ENCODE assay signal across 6 cellular contexts in genomic region chr16:29453754-29454153, GRCh38. TPM values are rescaled to one million over a fixed set of nuclear protein-coding genes. Genes with fewer than 3 reads are reported as not detected.
DNase-seq lines count a peak whose midpoint lies in the region; ATAC-seq and TF ChIP-seq lines count a peak whose summit lies in the region.
"Not testable (repeated sequence)": the region's sequence is repeated elsewhere in the genome, so short reads cannot be mapped to it uniquely, and the experiment has no call there.

No MANE protein-coding gene starts in this region.

- H3K9me3 Mint-ChIP-seq in activated CD8-positive, alpha-beta T cell treated with anti-CD3 and anti-CD28 coated beads for 36 hours = not testable (repeated sequence)

- H3K4me3 ChIP-seq in thoracic aorta = not testable (repeated sequence)

- POLR2A ChIA-PET in activated CD8-positive, alpha-beta T cell treated with anti-CD3 and anti-CD28 coated beads for 36 hours (lab: Charles Lee) = not testable (repeated sequence)

- not testable (repeated sequence) for H3K27ac Mint-ChIP-seq in activated CD8-positive, alpha-beta T cell treated with anti-CD3 and anti-CD28 coated beads for 36 hours

- H3K27ac ChIP-seq in thoracic aorta = not testable (repeated sequence)

- not testable (repeated sequence) for H3K9me3 ChIP-seq in thoracic aorta

- TF ChIP-seq CTCF in activated CD8-positive, alpha-beta T cell treated with anti-CD3 and anti-CD28 coated beads for 36 hours (IDR thresholded peaks at IDR 0.05); thoracic aorta (IDR thresholded peaks at IDR 0.05): not testable (repeated sequence)

- DNase-seq in activated CD8-positive, alpha-beta T cell treated with anti-CD3 and anti-CD28 coated beads for 36 hours; left colon; thoracic aorta (ENCODE audit: low spot score): not testable (repeated sequence)

- not testable (repeated sequence) for H3K4me1 Mint-ChIP-seq in activated CD8-positive, alpha-beta T cell treated with anti-CD3 and anti-CD28 coated beads for 36 hours (ENCODE audit: low read depth)

- H3K4me3 Mint-ChIP-seq in activated CD8-positive, alpha-beta T cell treated with anti-CD3 and anti-CD28 coated beads for 36 hours = not testable (repeated sequence)

- H3K36me3 Mint-ChIP-seq in activated CD8-positive, alpha-beta T cell treated with anti-CD3 and anti-CD28 coated beads for 36 hours (ENCODE audit: low read depth) = not testable (repeated sequence)

- ATAC-seq in GM19324 (IDR thresholded peaks at IDR 0.05; ENCODE audit: low FRiP score, unreplicated experiment) = peak; percentile 18
- ATAC-seq in HG02571 (IDR thresholded peaks at IDR 0.05; ENCODE audit: unreplicated experiment) = peak; percentile 1
- ATAC-seq in HG03196 (IDR thresholded peaks at IDR 0.05; ENCODE audit: unreplicated experiment) = peak; percentile 13
- ATAC-seq in activated CD8-positive, alpha-beta T cell treated with anti-CD3 and anti-CD28 coated beads for 36 hours = peak; percentile 5
- peak; percentile 43 for ATAC-seq in left colon
- peak; percentile 14 for ATAC-seq in thoracic aorta (ENCODE audit: insufficient number of reproducible peaks, low FRiP score, low read depth)

- H3K4me1 ChIP-seq in thoracic aorta (ENCODE audit: control insufficient read depth in 1 of 2, low read depth in 2 of 2) = not testable (repeated sequence)

- H3K27me3 ChIP-seq in thoracic aorta (replicated peaks; ENCODE audit: insufficient read depth) = not testable (repeated sequence)

- H3K36me3 ChIP-seq in thoracic aorta = not testable (repeated sequence)

- intact Hi-C loops in activated CD8-positive, alpha-beta T cell treated with anti-CD3 and anti-CD28 coated beads for 36 hours (cut with micrococcal nuclease); left colon (cut with DNase I, micrococcal nuclease): not testable (repeated sequence)

- H3K27me3 Mint-ChIP-seq in activated CD8-positive, alpha-beta T cell treated with anti-CD3 and anti-CD28 coated beads for 36 hours = not testable (repeated sequence)

- CTCF ChIA-PET in activated CD8-positive, alpha-beta T cell treated with anti-CD3 and anti-CD28 coated beads for 36 hours (lab: Charles Lee) = not testable (repeated sequence)

RNA-seq across cellular contexts. Expression of gene BOLA2, which starts 0.4 kb away (rescaled TPM):
- 10 to 100 TPM; 10.4 to 12.3 TPM for total RNA-seq in activated CD8-positive, alpha-beta T cell treated with anti-CD3 and anti-CD28 coated beads for 36 hours
- total RNA-seq in left colon = 10 to 100 TPM in 1 of 2 donors, 1 to 10 TPM in 1; 6.3 to 10.6 TPM
- 10 to 100 TPM in 1 of 2 donors, 1 to 10 TPM in 1; 8.7 to 18.2 TPM for total RNA-seq in thoracic aorta

RNA-seq across cellular contexts. Expression of gene SLX1B, which starts 0.6 kb away (rescaled TPM):
- 10 to 100 TPM; 49.2 to 54.6 TPM for total RNA-seq in activated CD8-positive, alpha-beta T cell treated with anti-CD3 and anti-CD28 coated beads for 36 hours
- total RNA-seq in left colon = 10 to 100 TPM; 29.1 to 36.8 TPM
- 10 to 100 TPM in 1 of 2 donors, 1 to 10 TPM in 1; 3.9 to 15.0 TPM for total RNA-seq in thoracic aorta

RNA-seq across cellular contexts. Expression of gene SULT1A4, which starts 6.0 kb away (rescaled TPM):
- total RNA-seq in activated CD8-positive, alpha-beta T cell treated with anti-CD3 and anti-CD28 coated beads for 36 hours = 1 to 10 TPM; 1.6 to 2.3 TPM
- 10 to 100 TPM; 13.3 to 21.9 TPM for total RNA-seq in left colon
- total RNA-seq in thoracic aorta = 1 to 10 TPM in 1 of 2 donors, not detected in 1; 4.5 TPM

RNA-seq across cellular contexts. Expression of gene NPIPB11, which starts 47.2 kb away (rescaled TPM):
- 1 to 10 TPM; 1.5 to 1.9 TPM for total RNA-seq in activated CD8-positive, alpha-beta T cell treated with anti-CD3 and anti-CD28 coated beads for 36 hours
- total RNA-seq in left colon (1 to 10 TPM in 1 of 2 donors, under 1 TPM in 1; 0.79 to 1.7 TPM), thoracic aorta (10 to 100 TPM in 1 of 2 donors, under 1 TPM in 1; 0.68 to 12.7 TPM)

RNA-seq across cellular contexts. Expression of gene NPIPB12, which starts 52.5 kb away (rescaled TPM):
- total RNA-seq in activated CD8-positive, alpha-beta T cell treated with anti-CD3 and anti-CD28 coated beads for 36 hours = 10 to 100 TPM; 67.9 to 83.6 TPM
- total RNA-seq in left colon (100 to 1,000 TPM in 1 of 2 donors, 10 to 100 TPM in 1; 89.1 to 109 TPM), thoracic aorta (100 to 1,000 TPM in 1 of 2 donors, 10 to 100 TPM in 1; 23.6 to 162 TPM)
